In the genomic region with DNA sequence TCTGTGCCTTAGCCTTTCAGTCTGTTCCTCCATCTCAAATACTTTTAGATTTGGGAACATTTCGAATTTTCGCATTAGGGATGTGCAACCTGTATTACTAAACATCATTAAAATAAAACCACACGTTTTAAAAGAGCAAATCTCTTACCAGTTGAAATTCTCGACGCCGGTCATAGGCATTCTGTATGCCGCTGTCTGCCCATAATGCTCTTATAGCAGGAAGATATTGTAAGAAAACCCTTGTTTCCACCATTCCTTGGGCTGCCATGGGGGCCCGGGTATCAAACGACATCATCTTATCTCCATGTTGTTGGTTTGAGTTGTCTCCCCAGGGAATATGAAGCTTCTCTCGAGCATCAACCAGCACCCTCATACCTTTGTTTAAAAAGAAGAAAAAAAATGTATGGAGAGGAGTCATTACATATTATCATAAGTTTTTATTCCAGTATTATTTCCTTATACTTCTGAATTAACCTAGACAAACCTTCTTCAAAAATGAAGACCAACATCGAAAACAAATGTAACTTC, we compare ENCODE assay signal across 15 cellular contexts. TPM values are rescaled to one million over a fixed set of nuclear protein-coding genes. Genes with fewer than 3 reads are reported as not detected.
A peak's percentile ranks its signal among the peaks of the same experiment; 100 is the strongest.
DNase-seq lines count a peak whose midpoint lies in the region; ATAC-seq and TF ChIP-seq lines count a peak whose summit lies in the region.
"Had no signal": no experiment of that assay in that cellular context is flagged by ENCODE, and none has a peak within 500 bp of the region (broad histone marks: within the 10 kb centered on the region; RNA-seq: fewer than 3 reads in every experiment).

No MANE protein-coding gene starts in this region.

- H3K36me3 ChIP-seq in muscle layer of duodenum (ENCODE audit: control insufficient read depth in 1 of 2, insufficient read depth in 2 of 2, low read length in 2 of 2) (peaks cover 9 to 18% of the 10 kb centered on the region in 2 donors), upper lobe of right lung (peaks cover 45% of the 10 kb centered on the region)

- TF ChIP-seq CTCF in upper lobe of right lung (IDR thresholded peaks at IDR 0.05) (no peak), CD14-positive monocyte (IDR thresholded peaks at IDR 0.05) (no peak)

- no peak overlapping the region for H3K4me3 ChIP-seq in muscle layer of duodenum (ENCODE audit: low read depth in 1 of 2, low read length in 2 of 2)
- H3K4me3 ChIP-seq in upper lobe of right lung: peak overlapping the region; percentile 73

- no peaks in the 10 kb centered on the region for H3K27me3 Mint-ChIP-seq in activated naive CD4-positive, alpha-beta T cell treated with anti-CD3 and anti-CD28 coated beads, Interleukin-2, amount 50 U/mL, for 24 hours
- no peaks in the 10 kb centered on the region for H3K27me3 Mint-ChIP-seq in activated naive CD8-positive, alpha-beta T cell
- peaks cover 0 to 4% (median 0%) of the 10 kb centered on the region in 3 donors for H3K27me3 Mint-ChIP-seq in CD14-positive monocyte (ENCODE audit: low read depth in 3 of 3)

- peaks cover 26% of the 10 kb centered on the region for H3K36me3 Mint-ChIP-seq in activated naive CD4-positive, alpha-beta T cell treated with anti-CD3 and anti-CD28 coated beads, Interleukin-2, amount 50 U/mL, for 24 hours
- H3K36me3 Mint-ChIP-seq in activated naive CD8-positive, alpha-beta T cell: peaks cover 11% of the 10 kb centered on the region
- H3K36me3 Mint-ChIP-seq in CD14-positive monocyte: peaks cover 49 to 53% of the 10 kb centered on the region in 2 donors

- no peaks in the 10 kb centered on the region for H3K27me3 ChIP-seq in muscle layer of duodenum (ENCODE audit: low read depth, low read length)
- no peaks in the 10 kb centered on the region for H3K27me3 ChIP-seq in upper lobe of right lung

- peaks cover 7 to 35% of the 10 kb centered on the region in 2 donors for H3K4me1 ChIP-seq in muscle layer of duodenum (ENCODE audit: control insufficient read depth in 1 of 2, insufficient read depth in 2 of 2, low read length in 2 of 2)
- H3K4me1 ChIP-seq in upper lobe of right lung: peaks cover 56% of the 10 kb centered on the region

- no peak overlapping the region for H3K27ac Mint-ChIP-seq in activated naive CD4-positive, alpha-beta T cell treated with anti-CD3 and anti-CD28 coated beads, Interleukin-2, amount 50 U/mL, for 24 hours
- H3K27ac Mint-ChIP-seq in activated naive CD8-positive, alpha-beta T cell: peak overlapping the region; percentile 16
- H3K27ac Mint-ChIP-seq in CD14-positive monocyte: peak overlapping the region in 3 of 7 donors; percentile 8 to 74 (median 26)

- ATAC-seq in upper lobe of right lung: no peak
- no peak for ATAC-seq in GM18868 (IDR thresholded peaks at IDR 0.05; ENCODE audit: unreplicated experiment)
- ATAC-seq: right cardiac atrium had no signal

- H3K9me3 Mint-ChIP-seq in activated naive CD4-positive, alpha-beta T cell treated with anti-CD3 and anti-CD28 coated beads, Interleukin-2, amount 50 U/mL, for 24 hours: no peaks in the 10 kb centered on the region
- H3K9me3 Mint-ChIP-seq in activated naive CD8-positive, alpha-beta T cell (ENCODE audit: low read depth): no peaks in the 10 kb centered on the region
- H3K9me3 Mint-ChIP-seq in CD14-positive monocyte: no peaks in the 10 kb centered on the region

- intact Hi-C loops in upper lobe of right lung (cut with DNase I): no loop called here
- intact Hi-C loops in CD14-positive monocyte (cut with micrococcal nuclease): no loop called here

- H3K27ac ChIP-seq in muscle layer of duodenum (ENCODE audit: low read length): peak overlapping the region; percentile 81
- H3K27ac ChIP-seq in upper lobe of right lung: no peak overlapping the region

- DNase-seq in activated naive CD4-positive, alpha-beta T cell treated with Interleukin-2 at 50 U/mL for 16 hours: no peak
- DNase-seq in upper lobe of right lung (no peak), CD14-positive monocyte (ENCODE audit: low spot score) (no peak), COLO668 (lab: John Stamatoyannopoulos, UW; ENCODE audit: unreplicated experiment) (no peak)
- DNase-seq: activated CD4-positive, alpha-beta T cell treated with anti-CD3 and anti-CD28 coated beads for 1 hour; amygdala; effector memory CD4-positive, alpha-beta T cell; NCI-H1048; NCI-H526; right cardiac atrium; SHP77 treated with DMSO at 0.1 percent for 48 hours had no signal

- H3K9me3 ChIP-seq in muscle layer of duodenum (ENCODE audit: control insufficient read depth in 1 of 2, low read length in 2 of 2) (no peaks in the 10 kb centered on the region), upper lobe of right lung (no peaks in the 10 kb centered on the region)

- H3K4me1 Mint-ChIP-seq in activated naive CD4-positive, alpha-beta T cell treated with anti-CD3 and anti-CD28 coated beads, Interleukin-2, amount 50 U/mL, for 24 hours: peaks cover 66% of the 10 kb centered on the region
- peaks cover 66% of the 10 kb centered on the region for H3K4me1 Mint-ChIP-seq in activated naive CD8-positive, alpha-beta T cell (ENCODE audit: low read depth)
- peaks cover 60% of the 10 kb centered on the region for H3K4me1 Mint-ChIP-seq in CD14-positive monocyte

- H3K4me3 Mint-ChIP-seq in activated naive CD4-positive, alpha-beta T cell treated with anti-CD3 and anti-CD28 coated beads, Interleukin-2, amount 50 U/mL, for 24 hours: peak overlapping the region; percentile 96
- H3K4me3 Mint-ChIP-seq in activated naive CD8-positive, alpha-beta T cell: peak overlapping the region; percentile 92
- H3K4me3 Mint-ChIP-seq in CD14-positive monocyte: peak overlapping the region in 1 of 2 donors; percentile 97

RNA-seq across cellular contexts. Expression of gene GNA13, which starts 3.1 kb away (rescaled TPM):
- total RNA-seq in upper lobe of right lung: 51.3 TPM
- 10 to 100 TPM; 40.3 to 49.3 TPM for polyA plus RNA-seq in CD14-positive monocyte
